Comparison of ENCODE assay signal across 8 cellular contexts in genomic region chr5:14871084-14871572, GRCh38. TPM values are rescaled to one million over a fixed set of nuclear protein-coding genes. Genes with fewer than 3 reads are reported as not detected.
DNase-seq lines count a peak whose midpoint lies in the region; ATAC-seq and TF ChIP-seq lines count a peak whose summit lies in the region.

No MANE protein-coding gene starts in this region.

- 1% methylated on average over 36 to 37 of the region's 37 CpGs for WGBS in heart right ventricle, 2 donors

- H3K36me3 Mint-ChIP-seq in GM23338 (ENCODE audit: low read depth) = no peaks in the 10 kb centered on the region

- peaks cover 13% of the 10 kb centered on the region for H3K4me1 Mint-ChIP-seq in GM23338

- DNase-seq in GM10266 (ENCODE audit: extremely low spot score) (peak; percentile 31), GM23338 (ENCODE audit: low spot score) (peak; percentile 30), MM.1S (peak; percentile 36), heart right ventricle (peak; percentile 30 to 34), retina (peak; percentile 62), NCI-H510A (lab: John Stamatoyannopoulos, UW) (no peak), NCI-H128 (lab: John Stamatoyannopoulos, UW; ENCODE audit: unreplicated experiment) (no peak)
- DNase-seq in activated effector memory CD4-positive, alpha-beta T cell treated with anti-CD3 and anti-CD28 coated beads, Interleukin-2, amount 50 U/mL, for 16 hours = peak; percentile 81

- no peak overlapping the region for H3K27ac ChIP-seq in GM23338 (ENCODE audit: low read depth)
- no peak overlapping the region for H3K27ac ChIP-seq in MM.1S (ENCODE audit: low read length)
- peak overlapping the region; percentile 83 to 98 (median 90) for H3K27ac ChIP-seq in heart right ventricle

- H3K4me3 ChIP-seq in GM23338 = peak overlapping the region; percentile 57
- H3K4me3 ChIP-seq in MM.1S (ENCODE audit: low read length) = peak overlapping the region; percentile 89
- peak overlapping the region; percentile 67 to 98 (median 86) for H3K4me3 ChIP-seq in heart right ventricle

- H3K4me1 ChIP-seq in GM23338 (ENCODE audit: insufficient read depth) (peaks cover 12% of the 10 kb centered on the region; the same call in 1 of the 2 replicates), MM.1S (ENCODE audit: low read length) (peaks cover 10% of the 10 kb centered on the region), heart right ventricle (peaks cover 0 to 49% (median 25%) of the 10 kb centered on the region in 9 donors)

- H3K9me3 Mint-ChIP-seq in GM23338 = no peaks in the 10 kb centered on the region

- H3K4me3 Mint-ChIP-seq in GM23338 = peak overlapping the region; percentile 80

- H3K79me2 ChIP-seq in GM23338 (replicated peaks; ENCODE audit: insufficient read depth) (no peaks in the 10 kb centered on the region; the same call in none of the 2 replicates), MM.1S (ENCODE audit: low read length) (peaks cover 51% of the 10 kb centered on the region)

- intact Hi-C loops in heart right ventricle (cut with DNase I) = loop anchor here in 8 of 10 donors (1.0 to 10.0 kb wide), 11 partner anchors 64 to 144 kb away; no protein-coding TSS in a partner anchor

- H2AFZ ChIP-seq in GM23338 (peak overlapping the region; percentile 91), MM.1S (ENCODE audit: low read length) (peak overlapping the region; percentile 74)

- H3K4me2 ChIP-seq in GM23338 = peak overlapping the region; percentile 90
- H3K4me2 ChIP-seq in MM.1S (ENCODE audit: low read depth, low read length) = peak overlapping the region; percentile 91

- H3F3A ChIP-seq in GM23338 (replicated peaks; ENCODE audit: low read depth) (no peaks in the 10 kb centered on the region), MM.1S (ENCODE audit: insufficient read depth, low read length) (no peaks in the 10 kb centered on the region; the same call in 1 of the 2 replicates)

- H3K27me3 ChIP-seq in GM23338 (ENCODE audit: insufficient read depth) (peaks cover 48% of the 10 kb centered on the region), MM.1S (replicated peaks; ENCODE audit: insufficient read depth, low read length) (no peaks in the 10 kb centered on the region), heart right ventricle (no peaks in the 10 kb centered on the region)

- peaks cover 27% of the 10 kb centered on the region for H3K27me3 Mint-ChIP-seq in GM23338 (ENCODE audit: insufficient read depth, low read depth, poor library complexity)

- H3K36me3 ChIP-seq in GM23338 (ENCODE audit: insufficient read depth) (no peaks in the 10 kb centered on the region), MM.1S (replicated peaks; ENCODE audit: insufficient read depth, low read length) (no peaks in the 10 kb centered on the region), heart right ventricle (no peaks in the 10 kb centered on the region)

- peaks cover 7% of the 10 kb centered on the region; the same call in 1 of the 2 replicates for H4K20me1 ChIP-seq in GM23338 (replicated peaks; ENCODE audit: insufficient read depth)
- H4K20me1 ChIP-seq in MM.1S (ENCODE audit: insufficient read depth, low read length) = no peaks in the 10 kb centered on the region

- H3K9me2 ChIP-seq in GM23338 (ENCODE audit: insufficient read depth) (no peaks in the 10 kb centered on the region), MM.1S (replicated peaks; ENCODE audit: insufficient read depth, low read length) (no peaks in the 10 kb centered on the region)

- no peak overlapping the region for H3K27ac Mint-ChIP-seq in GM23338

- no peak for TF ChIP-seq CTCF in GM10266 (IDR thresholded peaks at IDR 0.05; ENCODE audit: control insufficient read depth, insufficient read depth, low read depth, missing control alignments)
- TF ChIP-seq CTCF in GM23338 (conservative IDR thresholded peaks at IDR 0.05; ENCODE audit: low read depth in 2 of 2) = no peak
- TF ChIP-seq CTCF in MM.1S (IDR thresholded peaks at IDR 0.05; ENCODE audit: low read length) = no peak
- no peak for TF ChIP-seq CTCF in heart right ventricle (IDR thresholded peaks at IDR 0.05)

- peak overlapping the region; percentile 76 for H3K9ac ChIP-seq in MM.1S (ENCODE audit: low read length)

- ATAC-seq in GM23338 (peak; percentile 8), heart right ventricle (peak in 6 of 8 donors; percentile 1 to 37 (median 14))

- H3K9me3 ChIP-seq in MM.1S (replicated peaks; ENCODE audit: insufficient read depth, low read length) = no peaks in the 10 kb centered on the region
- H3K9me3 ChIP-seq in heart right ventricle = no peaks in the 10 kb centered on the region

TF ChIP-seq in GM23338, 12 proteins besides CTCF, POLR2A, EP300 and RAD21:
- TF ChIP-seq ETS1 (IDR thresholded peaks at IDR 0.05) (no peak), JUNB (IDR thresholded peaks at IDR 0.05; ENCODE audit: unreplicated experiment) (no peak), EZH2phosphoT487 (IDR thresholded peaks at IDR 0.05; ENCODE audit: unreplicated experiment) (no peak), STAT1 (IDR thresholded peaks at IDR 0.05; ENCODE audit: unreplicated experiment) (no peak), POLR2AphosphoS5 (IDR thresholded peaks at IDR 0.05; ENCODE audit: low read depth) (no peak), ZNF331 (CRISPR knock-in tag; IDR thresholded peaks at IDR 0.05; ENCODE audit: low read depth) (no peak), CREB1 (CRISPR knock-in tag; IDR thresholded peaks at IDR 0.05; ENCODE audit: low read depth) (no peak)

RNA-seq across cellular contexts. Expression of gene ANKH, which starts 0.5 kb away (rescaled TPM):
- total RNA-seq in GM23338 (2014; rRNA removed; shearing (Covaris generic)) = 3.7 and 6.1 TPM in 2 replicates
- polyA plus RNA-seq in GM23338 (2016; fragmentation: Nextera tagmentation; extraction: Ambion mirVana) = 5.0 TPM in 2 replicates
- 100 to 1,000 TPM; 155 to 256 (median 215) TPM for total RNA-seq in heart right ventricle
- polyA plus RNA-seq in heart right ventricle = 10 to 100 TPM; 51.0 to 54.3 TPM

Comparison
In these comparisons a context has a peak if more than half of its experiments do, and no peak if none do; other contexts are left out.
1. DNase-seq: peak in GM10266 (single experiment), GM23338 (single experiment), MM.1S (single experiment), activated effector memory CD4-positive, alpha-beta T cell treated with anti-CD3 and anti-CD28 coated beads, Interleukin-2, amount 50 U/mL, for 16 hours (single experiment), heart right ventricle (2 of 2) and retina (single experiment); none in NCI-H510A (single experiment) and NCI-H128 (single experiment).
2. H3K27ac ChIP-seq: peak in heart right ventricle (10 of 10); none in GM23338 (single experiment) and MM.1S (single experiment).
3. RNA of gene ANKH, which starts 0.5 kb away (total RNA-seq): 155 to 256 TPM in heart right ventricle; 3.7 to 6.1 TPM in GM23338; every median in the first group is over 10 times any median in the second.
4. Peak in every context shown above with its lines, with median percentiles within 50 percentile points of each other: H3K4me3 ChIP-seq.